ENCODE assay signal across 2 cellular contexts in genomic region chr1:224454337-224455055, GRCh38.
TF ChIP-seq lines count a peak whose summit lies in the region.

No MANE protein-coding gene starts in this region.

TF ChIP-seq in HCT116, 20 proteins besides CTCF, POLR2A, EP300 and RAD21 (continued from another document):
- TF ChIP-seq REST (IDR thresholded peaks at IDR 0.05; ENCODE audit: low read depth) = no peak
- peak; percentile 31 for TF ChIP-seq FOSL1 (IDR thresholded peaks at IDR 0.05; ENCODE audit: low read depth)
- TF ChIP-seq SRF (IDR thresholded peaks at IDR 0.05; ENCODE audit: low read depth) = no peak

TF ChIP-seq in SK-N-SH treated with all-trans-retinoic acid at 6 μM for 48 hours, 23 proteins besides CTCF, POLR2A, EP300 and RAD21 (continued from another document):
- TF ChIP-seq POU6F1 (CRISPR knock-in tag; IDR thresholded peaks at IDR 0.05; ENCODE audit: borderline replicate concordance, low read depth) (no peak), CREB5 (CRISPR knock-in tag; IDR thresholded peaks at IDR 0.05; ENCODE audit: low read depth) (no peak), BACH2 (CRISPR knock-in tag; IDR thresholded peaks at IDR 0.05; ENCODE audit: borderline replicate concordance) (no peak), ESRRG (CRISPR knock-in tag; IDR thresholded peaks at IDR 0.05) (no peak), ZNF70 (CRISPR knock-in tag; IDR thresholded peaks at IDR 0.05) (no peak), SNAI2 (CRISPR knock-in tag; IDR thresholded peaks at IDR 0.05) (no peak), CSDC2 (CRISPR knock-in tag; IDR thresholded peaks at IDR 0.05) (no peak), TOX (CRISPR knock-in tag; IDR thresholded peaks at IDR 0.05; ENCODE audit: borderline replicate concordance) (no peak), TCF4 (CRISPR knock-in tag; IDR thresholded peaks at IDR 0.05; ENCODE audit: borderline replicate concordance) (no peak), CSRNP3 (CRISPR knock-in tag; IDR thresholded peaks at IDR 0.05) (no peak), ZFP3 (CRISPR knock-in tag; IDR thresholded peaks at IDR 0.05) (no peak), TSHZ2 (CRISPR knock-in tag; IDR thresholded peaks at IDR 0.05) (no peak)
TF ChIP-seq in SK-N-SH treated with all-trans-retinoic acid at 6 μM for 48 hours: peak in this region for 0.
